ENCODE assay signal across 9 cellular contexts in the genomic region with DNA sequence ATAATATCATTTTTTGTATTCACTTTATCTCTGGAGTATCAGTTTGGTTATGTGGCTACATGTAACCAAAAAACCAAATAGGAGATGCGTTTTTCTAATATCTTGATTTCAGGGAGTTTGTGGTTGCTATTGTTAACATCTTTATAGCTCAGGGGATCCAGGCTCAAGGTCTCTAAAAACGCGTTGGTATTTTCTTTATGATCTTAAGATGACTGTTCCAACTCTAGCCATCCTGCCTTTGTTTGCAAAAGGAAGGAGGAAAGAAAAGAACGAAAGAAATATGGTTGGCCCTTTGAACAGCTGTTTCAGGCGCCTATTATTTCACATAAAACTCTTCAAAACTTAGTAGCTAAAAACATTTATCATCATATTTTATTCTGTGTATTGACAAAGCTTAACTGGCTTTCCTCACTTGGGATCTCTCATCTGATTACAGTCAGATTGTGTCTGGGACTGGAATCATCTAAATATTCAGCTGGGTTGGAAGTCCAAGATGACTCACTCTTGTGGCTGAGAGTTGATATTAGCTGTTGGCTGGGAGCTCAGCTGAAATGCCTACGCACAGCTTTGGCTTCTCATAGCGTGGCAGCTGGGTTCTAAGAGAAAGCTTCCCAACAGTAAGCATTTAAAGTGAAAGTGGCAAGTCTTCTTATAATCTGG.
A peak's percentile ranks its signal among the peaks of the same experiment; 100 is the strongest.
DNase-seq lines count a peak whose midpoint lies in the region; ATAC-seq and TF ChIP-seq lines count a peak whose summit lies in the region.
"Had no signal": no experiment of that assay in that cellular context is flagged by ENCODE, and none has a peak within 500 bp of the region (broad histone marks: within the 10 kb centered on the region; RNA-seq: fewer than 3 reads in every experiment).

No MANE protein-coding gene starts in this region.

- H3K4me1 Mint-ChIP-seq in osteocyte (ENCODE audit: unreplicated experiment) = peaks cover 14% of the 10 kb centered on the region
- peaks cover 0 to 2% (median 0%) of the 10 kb centered on the region in 7 donors for H3K4me1 Mint-ChIP-seq in naive thymus-derived CD4-positive, alpha-beta T cell
- no peaks in the 10 kb centered on the region for H3K4me1 Mint-ChIP-seq in activated T-cell treated with anti-CD3 and anti-CD28 coated beads, Interleukin-2, amount 50 U/mL, for 4 hours (ENCODE audit: low read depth)

- no peaks in the 10 kb centered on the region for H3K27me3 ChIP-seq in DND-41 (ENCODE audit: insufficient read depth, low read length, poor library complexity)
- H3K27me3 ChIP-seq in naive thymus-derived CD4-positive, alpha-beta T cell (ENCODE audit: control insufficient read depth in 2 of 2, insufficient read depth in 2 of 2, low read length in 2 of 2) = no peaks in the 10 kb centered on the region

- no peaks in the 10 kb centered on the region for H3K27me3 Mint-ChIP-seq in osteocyte (ENCODE audit: unreplicated experiment)
- peaks cover 0 to 12% (median 10%) of the 10 kb centered on the region in 5 donors for H3K27me3 Mint-ChIP-seq in naive thymus-derived CD4-positive, alpha-beta T cell
- no peaks in the 10 kb centered on the region for H3K27me3 Mint-ChIP-seq in activated T-cell treated with anti-CD3 and anti-CD28 coated beads, Interleukin-2, amount 50 U/mL, for 4 hours (ENCODE audit: low read depth)

- no peak overlapping the region for H3K9ac ChIP-seq in DND-41 (ENCODE audit: low read depth, low read length)

- intact Hi-C loops in naive thymus-derived CD4-positive, alpha-beta T cell (cut with micrococcal nuclease) = no loop called here

- no peak overlapping the region for H2AFZ ChIP-seq in DND-41 (ENCODE audit: low read depth, low read length)

- no peak overlapping the region for H3K4me3 ChIP-seq in DND-41 (ENCODE audit: low read depth in 1 of 2, low read length in 2 of 2)
- no peak overlapping the region for H3K4me3 ChIP-seq in naive thymus-derived CD4-positive, alpha-beta T cell (ENCODE audit: low read length)

- peak overlapping the region; percentile 30 for H3K4me3 Mint-ChIP-seq in osteocyte (ENCODE audit: unreplicated experiment)
- H3K4me3 Mint-ChIP-seq in naive thymus-derived CD4-positive, alpha-beta T cell = no peak overlapping the region
- no peak overlapping the region for H3K4me3 Mint-ChIP-seq in activated T-cell treated with anti-CD3 and anti-CD28 coated beads, Interleukin-2, amount 50 U/mL, for 4 hours

- no peaks in the 10 kb centered on the region for H3K9me3 ChIP-seq in DND-41 (ENCODE audit: insufficient read depth, low read length, severe bottlenecking)
- no peaks in the 10 kb centered on the region for H3K9me3 ChIP-seq in naive thymus-derived CD4-positive, alpha-beta T cell (ENCODE audit: control insufficient read depth in 2 of 3, low read length in 3 of 3)

- H3K27ac Mint-ChIP-seq in osteocyte (ENCODE audit: unreplicated experiment) = peak overlapping the region; percentile 69
- no peak overlapping the region for H3K27ac Mint-ChIP-seq in naive thymus-derived CD4-positive, alpha-beta T cell

- H3K4me1 ChIP-seq in DND-41 (ENCODE audit: insufficient read depth, low read length) = peaks cover 14% of the 10 kb centered on the region
- H3K4me1 ChIP-seq in naive thymus-derived CD4-positive, alpha-beta T cell (ENCODE audit: control insufficient read depth in 2 of 2, insufficient read depth in 2 of 2, low read length in 2 of 2) = no peaks in the 10 kb centered on the region

- H3K79me2 ChIP-seq in DND-41 (ENCODE audit: insufficient read depth, low read length) = no peaks in the 10 kb centered on the region

- H3K36me3 ChIP-seq in DND-41 (ENCODE audit: insufficient read depth, low read length) = no peaks in the 10 kb centered on the region
- no peaks in the 10 kb centered on the region for H3K36me3 ChIP-seq in naive thymus-derived CD4-positive, alpha-beta T cell (ENCODE audit: control insufficient read depth in 2 of 3, insufficient read depth in 3 of 3, low read length in 3 of 3)

- peak; percentile 94 for ATAC-seq in DND-41 (ENCODE audit: insufficient read depth, low read depth)
- no peak for ATAC-seq in naive thymus-derived CD4-positive, alpha-beta T cell
- ATAC-seq in activated T-cell treated with anti-CD3 and anti-CD28 coated beads, Interleukin-2, amount 50 U/mL, for 4 hours = no peak

- no peak overlapping the region for H3K27ac ChIP-seq in DND-41 (ENCODE audit: low read length)
- no peak overlapping the region for H3K27ac ChIP-seq in naive thymus-derived CD4-positive, alpha-beta T cell (ENCODE audit: low read depth, low read length)

- H4K20me1 ChIP-seq in DND-41 (ENCODE audit: insufficient read depth, low read length) = no peaks in the 10 kb centered on the region

- no peaks in the 10 kb centered on the region for H3K9me3 Mint-ChIP-seq in osteocyte (ENCODE audit: unreplicated experiment)
- no peaks in the 10 kb centered on the region for H3K9me3 Mint-ChIP-seq in naive thymus-derived CD4-positive, alpha-beta T cell
- H3K9me3 Mint-ChIP-seq in activated T-cell treated with anti-CD3 and anti-CD28 coated beads, Interleukin-2, amount 50 U/mL, for 4 hours = no peaks in the 10 kb centered on the region

- CTCF ChIA-PET in naive thymus-derived CD4-positive, alpha-beta T cell (lab: Charles Lee) = no interaction called here

- POLR2A ChIA-PET in naive thymus-derived CD4-positive, alpha-beta T cell (lab: Charles Lee) = no interaction called here

- TF ChIP-seq CTCF in DND-41 (IDR thresholded peaks at IDR 0.05; ENCODE audit: borderline replicate concordance, extremely low read depth, low read length, poor library complexity, severe bottlenecking) = no peak
- TF ChIP-seq CTCF in osteocyte (IDR thresholded peaks at IDR 0.05) = no peak

- H3K36me3 Mint-ChIP-seq in osteocyte (ENCODE audit: unreplicated experiment) = no peaks in the 10 kb centered on the region
- H3K36me3 Mint-ChIP-seq in naive thymus-derived CD4-positive, alpha-beta T cell = peaks cover 0 to under 1% (median 0%) of the 10 kb centered on the region in 5 donors
- no peaks in the 10 kb centered on the region for H3K36me3 Mint-ChIP-seq in activated T-cell treated with anti-CD3 and anti-CD28 coated beads, Interleukin-2, amount 50 U/mL, for 4 hours (ENCODE audit: insufficient read depth)

- DNase-seq in DND-41 (peak; percentile 49), RKO (ENCODE audit: low spot score) (peak; percentile 85), fibroblast of gingiva (ENCODE audit: low read depth) (peak; percentile 91), osteocyte (ENCODE audit: extremely low spot score, unreplicated experiment) (no peak), COR-L47 (lab: John Stamatoyannopoulos, UW) (no peak), GF-D8 (lab: John Stamatoyannopoulos, UW) (no peak)
- no peak for DNase-seq in naive thymus-derived CD4-positive, alpha-beta T cell
- DNase-seq in activated T-cell treated with anti-CD3 and anti-CD28 coated beads, Interleukin-2, amount 50 U/mL, for 4 hours = no peak
- DNase-seq: NCI-H524 treated with DMSO at 0.1 percent for 48 hours had no signal

- no peak overlapping the region for H3K4me2 ChIP-seq in DND-41 (ENCODE audit: insufficient read depth, low read length)

Comparison
In these comparisons a context has a peak if more than half of its experiments do, and no peak if none do; other contexts are left out.
1. DNase-seq: peak in DND-41 (single experiment), RKO (single experiment) and fibroblast of gingiva (single experiment); none in osteocyte (single experiment), COR-L47 (single experiment), naive thymus-derived CD4-positive, alpha-beta T cell (0 of 9), GF-D8 (single experiment) and activated T-cell treated with anti-CD3 and anti-CD28 coated beads, Interleukin-2, amount 50 U/mL, for 4 hours (single experiment).